In the genomic region with DNA sequence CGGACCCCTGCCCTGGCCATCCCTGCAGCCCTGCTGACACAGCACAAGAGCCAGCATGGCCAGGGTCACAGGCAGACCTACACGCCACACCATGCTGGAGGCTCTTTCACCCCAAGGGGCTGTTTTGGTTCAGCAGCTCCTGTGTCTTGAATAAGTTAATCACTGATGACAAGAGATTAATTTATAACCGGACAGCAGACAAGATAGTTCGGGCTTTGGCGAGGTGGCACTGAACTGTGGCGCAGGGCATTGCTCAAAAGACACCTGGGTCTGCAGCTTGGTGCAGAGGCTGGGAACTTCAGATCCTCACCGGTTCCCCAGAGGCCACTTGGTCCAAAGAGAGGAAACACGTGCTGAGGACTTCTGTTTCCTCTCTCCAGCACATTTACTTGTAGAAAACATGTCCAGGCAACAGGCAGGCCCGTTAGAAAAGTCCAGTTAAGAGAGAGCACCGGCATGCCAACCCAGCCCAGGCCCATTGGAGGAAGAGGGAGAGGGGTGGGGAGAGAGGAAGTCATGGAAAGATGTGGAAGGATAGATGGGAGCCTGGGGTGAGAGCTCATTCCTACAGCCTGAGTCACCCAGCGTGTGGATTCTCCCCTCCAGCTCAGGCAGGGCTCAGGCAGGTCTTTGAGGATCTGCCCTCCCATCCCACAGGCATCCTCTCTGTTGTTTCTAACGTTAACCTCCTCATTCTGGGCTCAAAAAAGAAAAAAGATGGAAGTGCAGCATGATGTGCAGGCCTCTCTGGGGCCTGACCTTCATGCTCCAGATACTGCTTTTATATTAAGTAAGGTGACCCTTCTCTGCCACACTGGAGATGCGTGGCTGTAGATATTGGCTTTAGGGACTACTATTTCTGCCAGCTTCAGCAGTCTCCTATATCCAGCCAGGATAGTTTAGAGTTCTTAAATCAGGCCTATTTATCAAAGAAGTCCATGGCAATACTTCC, we compare ENCODE assay signal across 1 cellular context.
TF ChIP-seq lines count a peak whose summit lies in the region.

No MANE protein-coding gene starts in this region.

TF ChIP-seq in WTC11, 78 proteins besides CTCF, POLR2A, EP300 and RAD21 (continued from another document):
- TF ChIP-seq, protein P1, sequence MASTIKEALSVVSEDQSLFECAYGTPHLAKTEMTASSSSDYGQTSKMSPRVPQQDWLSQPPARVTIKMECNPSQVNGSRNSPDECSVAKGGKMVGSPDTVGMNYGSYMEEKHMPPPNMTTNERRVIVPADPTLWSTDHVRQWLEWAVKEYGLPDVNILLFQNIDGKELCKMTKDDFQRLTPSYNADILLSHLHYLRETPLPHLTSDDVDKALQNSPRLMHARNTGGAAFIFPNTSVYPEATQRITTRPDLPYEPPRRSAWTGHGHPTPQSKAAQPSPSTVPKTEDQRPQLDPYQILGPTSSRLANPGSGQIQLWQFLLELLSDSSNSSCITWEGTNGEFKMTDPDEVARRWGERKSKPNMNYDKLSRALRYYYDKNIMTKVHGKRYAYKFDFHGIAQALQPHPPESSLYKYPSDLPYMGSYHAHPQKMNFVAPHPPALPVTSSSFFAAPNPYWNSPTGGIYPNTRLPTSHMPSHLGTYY (CRISPR knock-in tag; IDR thresholded peaks at IDR 0.05), result no peak
